28 cellular contexts compared by ENCODE assay signal in the genomic region with DNA sequence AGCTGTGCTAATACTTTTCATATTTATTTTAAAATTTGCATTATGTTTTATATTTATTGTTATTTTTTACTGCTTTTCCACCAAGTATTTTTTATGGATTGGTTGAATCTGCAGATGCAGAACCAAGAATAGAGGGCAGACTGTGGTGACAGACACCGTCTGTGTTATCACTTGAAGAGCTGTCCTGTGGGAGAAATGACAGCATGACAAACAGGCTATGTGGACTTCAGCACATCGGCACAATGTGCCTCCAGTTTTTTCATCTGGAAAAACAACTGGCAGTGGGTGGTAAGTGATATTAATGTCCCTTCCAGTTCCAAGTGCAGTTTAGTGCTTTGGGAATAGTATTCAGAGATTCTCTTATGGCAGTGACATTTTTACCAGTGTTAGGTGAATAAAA.
"Had no signal": no experiment of that assay in that cellular context is flagged by ENCODE, and none has a peak within 500 bp of the region (broad histone marks: within the 10 kb centered on the region; RNA-seq: fewer than 3 reads in every experiment).

No MANE protein-coding gene starts in this region.

- H3K4me1 Mint-ChIP-seq: activated B cell treated with CpG ODN at 0.5 μM for 24 hours; activated CD4-positive, alpha-beta T cell treated with anti-CD3 and anti-CD28 coated beads, Interleukin-2, amount 10 ng/mL, durations not matched to agents 24 days and 14 days; activated T-helper 17 cell treated with anti-CD3 and anti-CD28 coated beads, Interleukin-2, amount 50 U/mL, for 72 hours had no signal

- DNase-seq: activated B cell treated with CpG ODN at 0.5 μM for 24 hours; activated CD4-positive, alpha-beta memory T cell treated with anti-CD3 and anti-CD28 coated beads for 36 hours; activated CD4-positive, alpha-beta T cell treated with anti-CD3 and anti-CD28 coated beads for 1 hour; activated CD4-positive, alpha-beta T cell treated with anti-CD3 and anti-CD28 coated beads, Interleukin-2, amount 10 ng/mL, durations not matched to agents 24 days and 14 days; activated CD8-positive, alpha-beta memory T cell treated with anti-CD3 and anti-CD28 coated beads for 24 hours; activated gamma-delta T cell; activated naive CD4-positive, alpha-beta T cell treated with anti-CD3 and anti-CD28 coated beads for 36 hours; activated T-cell treated with anti-CD3 and anti-CD28 coated beads for 4 hours; activated T-cell treated with anti-CD3 and anti-CD28 coated beads, Interleukin-2, amount 50 U/mL, for 48 hours; amygdala; MG63; MV-4-11; NCI-H1092 treated with DMSO at 0.1 percent for 48 hours; NCI-H1417 treated with DMSO at 0.1 percent for 48 hours; NCI-H1694 treated with DMSO at 0.1 percent for 48 hours; NCI-H2081; NCI-H446; NCI-H524; PC-3; SIG-M5; T-helper 17 cell; T-helper 9 cell had no signal

- H3K4me2 ChIP-seq: KMS-11 had no signal

- H3K36me3 Mint-ChIP-seq: activated CD4-positive, alpha-beta memory T cell treated with anti-CD3 and anti-CD28 coated beads for 36 hours; activated naive CD8-positive, alpha-beta T cell; brain had no signal

- H3K4me3 Mint-ChIP-seq: activated B cell treated with CpG ODN at 0.5 μM for 24 hours; activated CD4-positive, alpha-beta memory T cell treated with anti-CD3 and anti-CD28 coated beads for 36 hours; activated CD4-positive, alpha-beta T cell treated with anti-CD3 and anti-CD28 coated beads, Interleukin-2, amount 10 ng/mL, durations not matched to agents 24 days and 14 days; activated naive CD4-positive, alpha-beta T cell treated with anti-CD3 and anti-CD28 coated beads for 36 hours; activated naive CD8-positive, alpha-beta T cell; activated T-helper 17 cell treated with anti-CD3 and anti-CD28 coated beads, Interleukin-2, amount 50 U/mL, for 72 hours; brain; T-helper 17 cell had no signal

- H3K9ac ChIP-seq: KMS-11 had no signal

- H3K27ac Mint-ChIP-seq: activated B cell treated with CpG ODN at 0.5 μM for 24 hours; activated CD4-positive, alpha-beta memory T cell treated with anti-CD3 and anti-CD28 coated beads for 36 hours; activated CD4-positive, alpha-beta T cell treated with anti-CD3 and anti-CD28 coated beads, Interleukin-2, amount 10 ng/mL, durations not matched to agents 24 days and 14 days; activated naive CD4-positive, alpha-beta T cell treated with anti-CD3 and anti-CD28 coated beads for 36 hours; activated naive CD8-positive, alpha-beta T cell; activated T-helper 17 cell treated with anti-CD3 and anti-CD28 coated beads, Interleukin-2, amount 50 U/mL, for 72 hours; T-helper 17 cell had no signal

- H3K9me3 ChIP-seq: MG63 had no signal

- H3K27ac ChIP-seq: KMS-11 had no signal

- H3K27me3 Mint-ChIP-seq: activated B cell treated with CpG ODN at 0.5 μM for 24 hours; activated CD4-positive, alpha-beta memory T cell treated with anti-CD3 and anti-CD28 coated beads for 36 hours; activated CD4-positive, alpha-beta T cell treated with anti-CD3 and anti-CD28 coated beads, Interleukin-2, amount 10 ng/mL, durations not matched to agents 24 days and 14 days; activated naive CD8-positive, alpha-beta T cell; activated T-helper 17 cell treated with anti-CD3 and anti-CD28 coated beads, Interleukin-2, amount 50 U/mL, for 72 hours; brain; T-helper 17 cell had no signal

- H3K36me3 ChIP-seq: MG63 had no signal

- H3K4me3 ChIP-seq: MG63 had no signal

- ATAC-seq: activated T-helper 17 cell treated with anti-CD3 and anti-CD28 coated beads, Interleukin-2, amount 50 U/mL, for 72 hours; PC-3; T-helper 17 cell had no signal

- H3K27me3 ChIP-seq: MG63 had no signal

- H3K9me3 Mint-ChIP-seq: activated B cell treated with CpG ODN at 0.5 μM for 24 hours; activated CD4-positive, alpha-beta memory T cell treated with anti-CD3 and anti-CD28 coated beads for 36 hours; activated CD4-positive, alpha-beta T cell treated with anti-CD3 and anti-CD28 coated beads, Interleukin-2, amount 10 ng/mL, durations not matched to agents 24 days and 14 days; activated naive CD4-positive, alpha-beta T cell treated with anti-CD3 and anti-CD28 coated beads for 36 hours; activated T-helper 17 cell treated with anti-CD3 and anti-CD28 coated beads, Interleukin-2, amount 50 U/mL, for 72 hours; brain had no signal

- FAIRE-seq: astrocyte, RCC 7860 had no signal
